Comparison of ENCODE assay signal across 8 cellular contexts in genomic region chr16:79146-80054, GRCh38. TPM values are rescaled to one million over a fixed set of nuclear protein-coding genes. Genes with fewer than 3 reads are reported as not detected.
A peak's percentile ranks its signal among the peaks of the same experiment; 100 is the strongest.
DNase-seq lines count a peak whose midpoint lies in the region; ATAC-seq and TF ChIP-seq lines count a peak whose summit lies in the region.

No MANE protein-coding gene starts in this region.

- H3K27ac Mint-ChIP-seq in activated T-cell treated with anti-CD3 and anti-CD28 coated beads, Interleukin-2, amount 50 U/mL, for 72 hours = peak overlapping the region; percentile 1
- peak overlapping the region; percentile 82 for H3K27ac Mint-ChIP-seq in activated naive CD8-positive, alpha-beta T cell treated with anti-CD3 and anti-CD28 coated beads for 36 hours

- peaks cover 44% of the 10 kb centered on the region for H3K4me1 Mint-ChIP-seq in activated T-cell treated with anti-CD3 and anti-CD28 coated beads, Interleukin-2, amount 50 U/mL, for 72 hours (ENCODE audit: low read depth)
- H3K4me1 Mint-ChIP-seq in activated naive CD8-positive, alpha-beta T cell treated with anti-CD3 and anti-CD28 coated beads for 36 hours = peaks cover 34% of the 10 kb centered on the region

- no peaks in the 10 kb centered on the region for H3K9me3 Mint-ChIP-seq in activated T-cell treated with anti-CD3 and anti-CD28 coated beads, Interleukin-2, amount 50 U/mL, for 72 hours
- no peaks in the 10 kb centered on the region for H3K9me3 Mint-ChIP-seq in activated naive CD8-positive, alpha-beta T cell treated with anti-CD3 and anti-CD28 coated beads for 36 hours

- TF ChIP-seq CTCF in right lobe of liver (IDR thresholded peaks at IDR 0.05) (no peak), transverse colon (IDR thresholded peaks at IDR 0.05) (no peak), foreskin keratinocyte (conservative IDR thresholded peaks at IDR 0.05) (no peak)

- 64% methylated on average over 7 of the region's 32 CpGs for WGBS in right lobe of liver (ENCODE audit: insufficient coverage, low coverage, low lambda C conversion rate, missing lambda C conversion rate)
- WGBS in transverse colon (ENCODE audit: low coverage in 1 of 2), 2 donors = 79 to 80% methylated on average over 15 to 32 of the region's 32 CpGs

- H3K4me1 ChIP-seq in right lobe of liver (peaks cover 0 to 21% (median 11%) of the 10 kb centered on the region in 4 donors), transverse colon (peaks cover 11 to 39% (median 33%) of the 10 kb centered on the region in 4 donors), foreskin keratinocyte (peaks cover 11% of the 10 kb centered on the region)

- H3K4me3 Mint-ChIP-seq in activated T-cell treated with anti-CD3 and anti-CD28 coated beads, Interleukin-2, amount 50 U/mL, for 72 hours = peak overlapping the region; percentile 92 to 95
- H3K4me3 Mint-ChIP-seq in activated naive CD8-positive, alpha-beta T cell treated with anti-CD3 and anti-CD28 coated beads for 36 hours = peak overlapping the region; percentile 82

- peak overlapping the region in 2 of 3 donors; percentile 74 to 98 for H3K4me3 ChIP-seq in right lobe of liver
- peak overlapping the region in 2 of 4 donors; percentile 87 to 93 for H3K4me3 ChIP-seq in transverse colon

- no peak for DNase-seq in activated T-cell treated with anti-CD3 and anti-CD28 coated beads, Interleukin-2, amount 50 U/mL, for 72 hours
- no peak for DNase-seq in activated T-cell treated with anti-CD3 and anti-CD28 coated beads, Interleukin-2, amount 50 U/mL, for 1 hour
- DNase-seq in activated naive CD8-positive, alpha-beta T cell treated with anti-CD3 and anti-CD28 coated beads for 36 hours = no peak
- DNase-seq in right lobe of liver (no peak), transverse colon (no peak), LoVo (ENCODE audit: low spot score) (no peak), AG08396 (ENCODE audit: low spot score) (no peak), foreskin keratinocyte (no peak)

- H3K36me3 ChIP-seq in right lobe of liver = peaks cover 0 to 6% (median 0%) of the 10 kb centered on the region in 4 donors
- H3K36me3 ChIP-seq in transverse colon = no peaks in the 10 kb centered on the region

- TF ChIP-seq POLR2A in right lobe of liver (IDR thresholded peaks at IDR 0.05) = no peak
- TF ChIP-seq POLR2A in transverse colon (IDR thresholded peaks at IDR 0.05) = no peak

- no peak for ATAC-seq in activated T-cell treated with anti-CD3 and anti-CD28 coated beads, Interleukin-2, amount 50 U/mL, for 72 hours (replicated peaks in 1 of 2)
- no peak for ATAC-seq in right lobe of liver
- no peak for ATAC-seq in foreskin keratinocyte

- H3K9me3 ChIP-seq in right lobe of liver (no peaks in the 10 kb centered on the region), transverse colon (no peaks in the 10 kb centered on the region)

- intact Hi-C loops in right lobe of liver (cut with DNase I) (no loop called here), transverse colon (cut with DNase I; ENCODE audit: low total_unique reads) (no loop called here)

- peaks cover 7% of the 10 kb centered on the region for H3K27me3 Mint-ChIP-seq in activated T-cell treated with anti-CD3 and anti-CD28 coated beads, Interleukin-2, amount 50 U/mL, for 72 hours (ENCODE audit: low read depth)
- H3K27me3 Mint-ChIP-seq in activated naive CD8-positive, alpha-beta T cell treated with anti-CD3 and anti-CD28 coated beads for 36 hours = peaks cover 6% of the 10 kb centered on the region

- H3K36me3 Mint-ChIP-seq in activated T-cell treated with anti-CD3 and anti-CD28 coated beads, Interleukin-2, amount 50 U/mL, for 72 hours (ENCODE audit: insufficient read depth in 2 of 2) = peaks cover 0 to 8% of the 10 kb centered on the region in 2 donors
- peaks cover 8% of the 10 kb centered on the region for H3K36me3 Mint-ChIP-seq in activated naive CD8-positive, alpha-beta T cell treated with anti-CD3 and anti-CD28 coated beads for 36 hours

- H3K27me3 ChIP-seq in right lobe of liver (no peaks in the 10 kb centered on the region), transverse colon (no peaks in the 10 kb centered on the region), foreskin keratinocyte (no peaks in the 10 kb centered on the region)

- H3K27ac ChIP-seq in right lobe of liver = peak overlapping the region in 1 of 3 donors; percentile 89
- H3K27ac ChIP-seq in transverse colon = peak overlapping the region; percentile 88 to 94 (median 92)
- no peak overlapping the region for H3K27ac ChIP-seq in foreskin keratinocyte

- no peak for TF ChIP-seq EP300 in transverse colon (IDR thresholded peaks at IDR 0.05; ENCODE audit: low read depth)

- in situ Hi-C loops in transverse colon (cut with MboI; ENCODE audit: low pct_ligation_motif_present in 1 of 4, low pct_unique_long_range_greater_than_20kb in 1 of 4, low sequenced_read_pairs in 3 of 4) = no loop called here

RNA-seq across cellular contexts. Expression of gene MPG, which starts 1.4 kb away (rescaled TPM):
- total RNA-seq in activated T-cell treated with anti-CD3 and anti-CD28 coated beads, Interleukin-2, amount 50 U/mL, for 72 hours = 10 to 100 TPM; 49.6 to 50.5 TPM
- total RNA-seq in activated naive CD8-positive, alpha-beta T cell treated with anti-CD3 and anti-CD28 coated beads for 36 hours = 10 to 100 TPM; 51.6 to 56.7 TPM
- 10 to 100 TPM; 20.7 to 76.4 (median 26.9) TPM for total RNA-seq in right lobe of liver
- 10 to 100 TPM; 22.3 to 63.2 (median 51.2) TPM for total RNA-seq in transverse colon
- total RNA-seq in foreskin keratinocyte = 64.5 and 77.7 TPM in 2 replicates
- polyA plus RNA-seq in foreskin keratinocyte = 76.2 and 105 TPM in 2 replicates

RNA-seq across cellular contexts. Expression of gene RHBDF1, which starts 7.0 kb away (rescaled TPM):
- total RNA-seq in activated T-cell treated with anti-CD3 and anti-CD28 coated beads, Interleukin-2, amount 50 U/mL, for 72 hours = under 1 TPM; 0.31 to 0.53 TPM
- under 1 TPM in 1 of 2 experiments, not detected in 1; 0.41 TPM for total RNA-seq in activated naive CD8-positive, alpha-beta T cell treated with anti-CD3 and anti-CD28 coated beads for 36 hours
- 10 to 100 TPM in 1 of 6 experiments, 1 to 10 TPM in 5; 5.0 to 14.3 (median 7.1) TPM for total RNA-seq in right lobe of liver
- 100 to 1,000 TPM in 1 of 4 donors, 10 to 100 TPM in 3; 11.9 to 179 (median 33.8) TPM for total RNA-seq in transverse colon
- 20.3 and 27.5 TPM in 2 replicates for total RNA-seq in foreskin keratinocyte
- polyA plus RNA-seq in foreskin keratinocyte = 27.0 and 32.0 TPM in 2 replicates

RNA-seq across cellular contexts. Expression of gene SNRNP25, which starts 25.8 kb away (rescaled TPM):
- total RNA-seq in activated T-cell treated with anti-CD3 and anti-CD28 coated beads, Interleukin-2, amount 50 U/mL, for 72 hours = 10 to 100 TPM; 28.9 to 44.1 TPM
- total RNA-seq in activated naive CD8-positive, alpha-beta T cell treated with anti-CD3 and anti-CD28 coated beads for 36 hours = 100 to 1,000 TPM in 1 of 2 experiments, 10 to 100 TPM in 1; 98.4 to 103 TPM
- total RNA-seq in right lobe of liver (10 to 100 TPM; 11.7 to 15.9 (median 14.8) TPM), transverse colon (10 to 100 TPM in 3 of 4 donors, 1 to 10 TPM in 1; 5.6 to 27.9 (median 20.2) TPM), foreskin keratinocyte (46.4 and 67.2 TPM in 2 replicates)
- polyA plus RNA-seq in foreskin keratinocyte = 70.7 and 98.1 TPM in 2 replicates

RNA-seq across cellular contexts. Expression of gene POLR3K, which starts 26.0 kb away (rescaled TPM):
- 10 to 100 TPM; 35.3 to 42.2 TPM for total RNA-seq in activated T-cell treated with anti-CD3 and anti-CD28 coated beads, Interleukin-2, amount 50 U/mL, for 72 hours
- 10 to 100 TPM; 55.3 to 56.0 TPM for total RNA-seq in activated naive CD8-positive, alpha-beta T cell treated with anti-CD3 and anti-CD28 coated beads for 36 hours
- total RNA-seq in right lobe of liver (1 to 10 TPM; 3.5 to 6.3 (median 4.3) TPM), transverse colon (10 to 100 TPM in 1 of 4 donors, 1 to 10 TPM in 2, not detected in 1; 4.6 to 12.7 (median 5.2) TPM), foreskin keratinocyte (10.7 and 16.2 TPM in 2 replicates)
- 30.2 and 35.2 TPM in 2 replicates for polyA plus RNA-seq in foreskin keratinocyte

RNA-seq across cellular contexts. Expression of gene NPRL3, which starts 59.1 kb away (rescaled TPM):
- 10 to 100 TPM; 34.2 to 44.7 TPM for total RNA-seq in activated T-cell treated with anti-CD3 and anti-CD28 coated beads, Interleukin-2, amount 50 U/mL, for 72 hours
- total RNA-seq in activated naive CD8-positive, alpha-beta T cell treated with anti-CD3 and anti-CD28 coated beads for 36 hours = 10 to 100 TPM; 45.4 to 45.8 TPM
- total RNA-seq in right lobe of liver (10 to 100 TPM; 12.7 to 20.0 (median 13.9) TPM), transverse colon (10 to 100 TPM; 12.8 to 99.5 (median 22.6) TPM), foreskin keratinocyte (15.9 and 16.7 TPM in 2 replicates)
- polyA plus RNA-seq in foreskin keratinocyte = 26.2 and 28.4 TPM in 2 replicates
